8 cellular contexts compared by ENCODE assay signal in the genomic region with DNA sequence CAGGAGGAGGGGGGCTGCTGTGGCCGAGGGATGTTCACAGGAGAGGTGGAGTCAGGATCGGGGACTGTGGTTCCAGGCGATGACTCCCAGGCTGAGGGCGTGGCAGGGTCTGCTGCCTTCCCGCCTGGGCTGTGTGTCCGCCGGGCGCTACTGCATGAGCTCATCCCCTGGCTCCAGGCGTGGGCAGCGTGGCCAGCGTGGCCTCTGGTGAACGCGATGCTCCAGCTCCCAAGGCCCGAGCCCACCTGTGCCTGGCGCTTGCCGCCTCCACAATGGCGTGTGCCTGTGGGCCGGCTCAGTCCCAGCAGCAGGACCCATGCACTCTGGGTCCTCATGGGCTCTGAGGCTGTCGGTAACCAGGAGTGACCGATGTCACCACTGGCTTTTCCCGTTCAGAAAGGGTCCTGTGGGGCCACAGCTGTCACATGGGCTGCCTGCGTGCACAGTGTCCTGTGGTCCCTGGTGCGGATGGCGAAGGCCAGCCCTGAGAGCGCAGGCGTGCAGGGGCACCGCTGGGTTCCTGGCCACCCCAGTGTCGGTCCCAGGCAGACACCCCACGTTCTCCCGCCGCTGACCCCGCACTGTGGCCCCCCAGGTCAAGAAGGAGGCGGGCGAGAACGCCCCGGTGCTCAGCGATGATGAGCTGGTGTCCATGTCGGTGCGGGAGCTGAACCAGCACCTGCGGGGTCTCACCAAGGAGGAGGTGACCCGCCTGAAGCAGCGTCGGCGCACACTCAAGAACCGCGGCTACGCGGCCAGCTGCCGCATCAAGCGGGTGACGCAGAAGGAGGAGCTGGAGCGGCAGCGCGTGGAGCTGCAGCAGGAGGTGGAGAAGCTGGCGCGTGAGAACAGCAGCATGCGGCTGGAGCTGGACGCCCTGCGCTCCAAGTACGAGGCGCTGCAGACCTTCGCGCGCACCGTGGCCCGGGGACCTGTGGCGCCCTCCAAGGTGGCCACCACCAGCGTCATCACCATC. TPM values are rescaled to one million over a fixed set of nuclear protein-coding genes. Genes with fewer than 3 reads are reported as not detected.
DNase-seq lines count a peak whose midpoint lies in the region; ATAC-seq and TF ChIP-seq lines count a peak whose summit lies in the region.
"Had no signal": no experiment of that assay in that cellular context is flagged by ENCODE, and none has a peak within 500 bp of the region (broad histone marks: within the 10 kb centered on the region; RNA-seq: fewer than 3 reads in every experiment).

No MANE protein-coding gene starts in this region.

- no peak overlapping the region for H3K4me3 ChIP-seq in right cardiac atrium (ENCODE audit: low read length)
- H3K4me3 ChIP-seq in suprapubic skin: no peak overlapping the region

- in situ Hi-C loops in G401 (cut with HindIII; ENCODE audit: low sequenced_read_pairs): no loop called here

- peaks cover 3% of the 10 kb centered on the region for H3K4me1 ChIP-seq in right cardiac atrium (ENCODE audit: control insufficient read depth, insufficient read depth, low read length)
- peaks cover 54% of the 10 kb centered on the region for H3K4me1 ChIP-seq in suprapubic skin

- H3K9me3 ChIP-seq in right cardiac atrium (ENCODE audit: control insufficient read depth, low read length): no peaks in the 10 kb centered on the region
- H3K9me3 ChIP-seq in suprapubic skin: no peaks in the 10 kb centered on the region

- DNase-seq in SK-N-DZ (ENCODE audit: low spot score): peak; percentile 75
- DNase-seq in right cardiac atrium: peak; percentile 35 to 76 (median 71)
- peak in 1 of 2 donors; percentile 64 for DNase-seq in suprapubic skin (ENCODE audit: low spot score in 2 of 2)
- DNase-seq in activated CD4-positive, alpha-beta T cell treated with anti-CD3 and anti-CD28 coated beads for 48 hours: no peak
- no peak for DNase-seq in G401 (ENCODE audit: low spot score)
- no peak for DNase-seq in activated naive CD4-positive, alpha-beta T cell treated with Interleukin-2 at 50 U/mL for 16 hours
- DNase-seq: foreskin keratinocyte, NCI-H524 had no signal

- H3K27me3 ChIP-seq in right cardiac atrium (ENCODE audit: control insufficient read depth, insufficient read depth) (no peaks in the 10 kb centered on the region), suprapubic skin (no peaks in the 10 kb centered on the region)
- H3K27me3 ChIP-seq: foreskin keratinocyte had no signal

- no peak for TF ChIP-seq POLR2A in suprapubic skin (IDR thresholded peaks at IDR 0.05)

- intact Hi-C loops in right cardiac atrium (cut with DNase I): no loop called here

- 90% methylated on average over 68 of the region's 68 CpGs for WGBS in right cardiac atrium
- 97% methylated on average over 28 of the region's 68 CpGs for WGBS in suprapubic skin

- ATAC-seq in right cardiac atrium: no peak
- ATAC-seq: foreskin keratinocyte had no signal

- peak overlapping the region; percentile 98 for H3K27ac ChIP-seq in right cardiac atrium (ENCODE audit: low read length)
- peak overlapping the region; percentile 92 for H3K27ac ChIP-seq in suprapubic skin
- H3K27ac ChIP-seq: foreskin keratinocyte had no signal

- H3K36me3 ChIP-seq in suprapubic skin: peaks cover 46% of the 10 kb centered on the region

- TF ChIP-seq EP300 in suprapubic skin (IDR thresholded peaks at IDR 0.05): no peak

- TF ChIP-seq CTCF in suprapubic skin (IDR thresholded peaks at IDR 0.05): no peak

RNA-seq across cellular contexts. Expression of gene MAFK, which starts 9.1 kb away (rescaled TPM):
- 1.8 and 3.6 TPM in 2 replicates for polyA plus RNA-seq in SK-N-DZ (2014; cell fraction: cytosol; rRNA removed)
- 5.1 and 10.7 TPM in 2 replicates for polyA plus RNA-seq in SK-N-DZ (2014; cell fraction: nucleus; rRNA removed)
- total RNA-seq in right cardiac atrium (10 to 100 TPM; 43.6 to 69.3 (median 55.9) TPM), suprapubic skin (10 to 100 TPM; 29.3 to 65.0 (median 36.2) TPM)
- 73.8 TPM for polyA plus RNA-seq in right cardiac atrium
- 12.6 and 16.7 TPM in 2 replicates for total RNA-seq in G401 (2014; rRNA removed; shearing (Covaris generic))

RNA-seq across cellular contexts. Expression of gene TMEM184A, which starts 16.4 kb away (rescaled TPM):
- polyA plus RNA-seq in SK-N-DZ (2014; cell fraction: cytosol; rRNA removed): 0.38 and 0.68 TPM in 2 replicates
- polyA plus RNA-seq in SK-N-DZ (2014; cell fraction: nucleus; rRNA removed): 2.3 and 2.4 TPM in 2 replicates
- total RNA-seq in right cardiac atrium (under 1 TPM in 3 of 4 donors, not detected in 1; 0.26 to 0.62 (median 0.49) TPM), suprapubic skin (100 to 1,000 TPM in 3 of 4 donors, 10 to 100 TPM in 1; 55.0 to 234 (median 112) TPM)
- polyA plus RNA-seq in right cardiac atrium: 0.38 TPM
- total RNA-seq in G401 (2014; rRNA removed; shearing (Covaris generic)): 0.49 and 1.8 TPM in 2 replicates

RNA-seq across cellular contexts. Expression of gene PSMG3, which starts 30.2 kb away (rescaled TPM):
- 114 and 158 TPM in 2 replicates for polyA plus RNA-seq in SK-N-DZ (2014; cell fraction: cytosol; rRNA removed)
- 124 and 138 TPM in 2 replicates for polyA plus RNA-seq in SK-N-DZ (2014; cell fraction: nucleus; rRNA removed)
- 10 to 100 TPM; 11.6 to 16.2 (median 13.9) TPM for total RNA-seq in right cardiac atrium
- polyA plus RNA-seq in right cardiac atrium: 27.6 TPM
- 10 to 100 TPM; 35.7 to 79.0 (median 62.0) TPM for total RNA-seq in suprapubic skin
- 97.4 and 104 TPM in 2 replicates for total RNA-seq in G401 (2014; rRNA removed; shearing (Covaris generic))

RNA-seq across cellular contexts. Expression of gene INTS1, which starts 35.4 kb away (rescaled TPM):
- polyA plus RNA-seq in SK-N-DZ (2014; cell fraction: cytosol; rRNA removed): 42.2 and 44.8 TPM in 2 replicates
- polyA plus RNA-seq in SK-N-DZ (2014; cell fraction: nucleus; rRNA removed): 127 and 147 TPM in 2 replicates
- total RNA-seq in right cardiac atrium: 10 to 100 TPM; 30.6 to 48.3 (median 46.3) TPM
- polyA plus RNA-seq in right cardiac atrium: 39.0 TPM
- 10 to 100 TPM; 45.7 to 96.5 (median 75.8) TPM for total RNA-seq in suprapubic skin
- 96.8 and 104 TPM in 2 replicates for total RNA-seq in G401 (2014; rRNA removed; shearing (Covaris generic))

Comparison
In these comparisons a context has a peak if more than half of its experiments do, and no peak if none do; other contexts are left out.
1. DNase-seq: peak in SK-N-DZ (single experiment) and right cardiac atrium (3 of 3); none in activated CD4-positive, alpha-beta T cell treated with anti-CD3 and anti-CD28 coated beads for 48 hours (single experiment), G401 (single experiment) and activated naive CD4-positive, alpha-beta T cell treated with Interleukin-2 at 50 U/mL for 16 hours (single experiment).
2. RNA of gene TMEM184A, which starts 16.4 kb away (total RNA-seq): 55.0 to 234 TPM in suprapubic skin; 0.49 to 1.8 TPM in G401 and 0.26 to 0.62 TPM in right cardiac atrium; every median in the first group is over 10 times any median in the second.